In the genomic region with DNA sequence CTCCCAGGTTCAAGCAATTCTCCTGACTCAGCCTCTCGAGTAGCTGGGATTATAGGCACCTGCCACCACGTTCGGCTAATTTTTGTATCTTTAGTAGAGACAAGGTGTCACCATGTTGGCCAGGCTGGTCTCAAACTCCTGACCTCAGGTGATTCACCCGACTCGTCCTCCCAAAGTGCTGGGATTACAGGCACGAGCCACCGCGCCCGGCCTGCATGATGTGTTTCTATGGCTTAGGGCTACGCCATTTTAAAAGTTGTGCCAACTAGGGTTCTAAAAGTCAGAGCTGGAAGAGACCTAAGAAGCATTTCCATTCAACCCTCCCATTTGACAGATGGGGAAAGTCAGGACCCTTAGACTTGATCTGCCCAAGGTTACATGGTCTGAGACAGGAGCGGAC, we compare ENCODE assay signal across 11 cellular contexts. TPM values are rescaled to one million over a fixed set of nuclear protein-coding genes. Genes with fewer than 3 reads are reported as not detected.
"Had no signal": no experiment of that assay in that cellular context is flagged by ENCODE, and none has a peak within 500 bp of the region (broad histone marks: within the 10 kb centered on the region; RNA-seq: fewer than 3 reads in every experiment).

No MANE protein-coding gene starts in this region.

RNA-seq across cellular contexts. Expression of gene ASPA, which starts 38.4 kb away (rescaled TPM):
- total RNA-seq: glomerular endothelial cell, kidney epithelial cell, mesothelial cell of epicardium, mononuclear cell, natural killer cell, pulmonary artery endothelial cell had no signal

RNA-seq across cellular contexts. Expression of gene SPATA22, which starts 42.5 kb away (rescaled TPM):
- total RNA-seq: glomerular endothelial cell, kidney epithelial cell, left lobe of liver, mesothelial cell of epicardium, mononuclear cell, pancreas, pulmonary artery endothelial cell, renal cortical epithelial cell, ureter had no signal
- polyA plus RNA-seq: mammary epithelial cell had no signal

RNA-seq across cellular contexts. Expression of gene TRPV3, which starts 43.4 kb away (rescaled TPM):
- total RNA-seq: pulmonary artery endothelial cell had no signal
